Comparison of ENCODE assay signal across 8 cellular contexts in genomic region chr16:20383106-20384029, GRCh38. TPM values are rescaled to one million over a fixed set of nuclear protein-coding genes. Genes with fewer than 3 reads are reported as not detected.
DNase-seq lines count a peak whose midpoint lies in the region; ATAC-seq and TF ChIP-seq lines count a peak whose summit lies in the region.

No MANE protein-coding gene starts in this region.

- intact Hi-C loops in stomach (cut with DNase I; ENCODE audit: low total_unique reads) = no loop called here

- no peaks in the 10 kb centered on the region for H3K36me3 ChIP-seq in stomach

- no peak for TF ChIP-seq EP300 in stomach (IDR thresholded peaks at IDR 0.05)

- peak; percentile 69 for DNase-seq in DMS79 treated with DMSO at 0.1 percent for 48 hours (lab: John Stamatoyannopoulos, UW)
- DNase-seq in NCI-H69 (lab: John Stamatoyannopoulos, UW) = peak; percentile 75
- DNase-seq in activated CD4-positive, alpha-beta T cell treated with anti-CD3 and anti-CD28 coated beads, Interleukin-2, amount 50 U/mL, for 48 hours = peak; percentile 44 to 62
- peak; percentile 40 for DNase-seq in epithelial cell of proximal tubule (ENCODE audit: low read depth)
- peak; percentile 70 for DNase-seq in myocyte (ENCODE audit: low read depth)
- peak; percentile 55 for DNase-seq in stomach

- no peak for TF ChIP-seq POLR2A in stomach (IDR thresholded peaks at IDR 0.05)

- H3K4me3 ChIP-seq in epithelial cell of proximal tubule (ENCODE audit: low read depth, low read length) (no peak overlapping the region), stomach (no peak overlapping the region)

- ATAC-seq in HG03460 (IDR thresholded peaks at IDR 0.05; ENCODE audit: unreplicated experiment) = peak; percentile 50
- no peak for ATAC-seq in HG02571 (IDR thresholded peaks at IDR 0.05; ENCODE audit: unreplicated experiment)

- peaks cover 0 to 8% (median 0%) of the 10 kb centered on the region in 3 donors for H3K27me3 ChIP-seq in stomach

- no peaks in the 10 kb centered on the region for H3K9me3 ChIP-seq in stomach

- H3K27ac ChIP-seq in stomach = no peak overlapping the region

- 27 to 38% (median 31%) methylated on average over 10 to 11 of the region's 11 CpGs for WGBS in stomach, 5 donors

- peaks cover 16 to 28% (median 21%) of the 10 kb centered on the region in 4 donors for H3K4me1 ChIP-seq in stomach

- TF ChIP-seq CTCF in epithelial cell of proximal tubule (conservative IDR thresholded peaks at IDR 0.05; ENCODE audit: low read depth, low read length) = peak; percentile 90
- TF ChIP-seq CTCF in stomach (IDR thresholded peaks at IDR 0.05) = peak in 5 of 7 experiments; percentile 61 to 93 (median 70)

RNA-seq across cellular contexts. Expression of gene PDILT, which starts 21.2 kb away (rescaled TPM):
- total RNA-seq in epithelial cell of proximal tubule (not detected in 2 replicates), myocyte (not detected in 2 replicates), stomach (10 to 100 TPM in 2 of 5 donors, 1 to 10 TPM in 1, under 1 TPM in 1, not detected in 1; 0.37 to 34.8 (median 12.7) TPM)
- polyA plus RNA-seq in myocyte (2012) = not detected
- polyA plus RNA-seq in stomach = 100 to 1,000 TPM in 2 of 3 donors, 10 to 100 TPM in 1; 72.7 to 150 (median 110) TPM

RNA-seq across cellular contexts. Expression of gene ACSM5, which starts 26.0 kb away (rescaled TPM):
- total RNA-seq in epithelial cell of proximal tubule = 0.12 TPM in 1 of 2 replicates, not detected in the other
- 2.0 and 2.7 TPM in 2 replicates for total RNA-seq in myocyte
- polyA plus RNA-seq in myocyte (2012) = 5.2 TPM
- 1 to 10 TPM in 3 of 5 donors, not detected in 2; 1.1 to 4.6 (median 1.8) TPM for total RNA-seq in stomach
- polyA plus RNA-seq in stomach = 1 to 10 TPM; 1.5 to 3.5 (median 2.8) TPM

RNA-seq across cellular contexts. Expression of gene UMOD, which starts 30.9 kb away (rescaled TPM):
- total RNA-seq in epithelial cell of proximal tubule (not detected in 2 replicates), myocyte (not detected in 2 replicates), stomach (1 to 10 TPM in 2 of 5 donors, under 1 TPM in 1, not detected in 2; 0.45 to 3.0 (median 1.3) TPM)
- polyA plus RNA-seq in myocyte (2012) = not detected
- polyA plus RNA-seq in stomach = under 1 TPM in 2 of 3 donors, not detected in 1; 0.25 to 0.53 TPM

RNA-seq across cellular contexts. Expression of gene GP2, which starts 56.1 kb away (rescaled TPM):
- not detected in 2 replicates for total RNA-seq in epithelial cell of proximal tubule
- not detected in 2 replicates for total RNA-seq in myocyte
- not detected for polyA plus RNA-seq in myocyte (2012)
- 10 to 100 TPM in 2 of 5 donors, 1 to 10 TPM in 2, under 1 TPM in 1; 0.55 to 53.3 (median 5.2) TPM for total RNA-seq in stomach
- 10 to 100 TPM in 2 of 3 donors, 1 to 10 TPM in 1; 6.7 to 47.5 (median 22.1) TPM for polyA plus RNA-seq in stomach
